Comparison of ENCODE assay signal across 1 cellular context in genomic region chr4:24988776-24989175, GRCh38.
TF ChIP-seq lines count a peak whose summit lies in the region.

No MANE protein-coding gene starts in this region.

TF ChIP-seq in GM12878, 131 proteins besides CTCF, POLR2A, EP300 and RAD21 (continued from another document):
- TF ChIP-seq SKIL (IDR thresholded peaks at IDR 0.05; ENCODE audit: low read depth, poor library complexity, severe bottlenecking) (no peak), E2F8 (IDR thresholded peaks at IDR 0.05; ENCODE audit: low read depth, partially characterized antibody) (no peak), ETV6 (conservative IDR thresholded peaks at IDR 0.05 in 1 of 2, IDR thresholded peaks at IDR 0.05 in 1 of 2; ENCODE audit: borderline replicate concordance in 1 of 2, low read depth in 1 of 2) (no peak), NFXL1 (IDR thresholded peaks at IDR 0.05; ENCODE audit: borderline replicate concordance) (no peak), EED (IDR thresholded peaks at IDR 0.05; ENCODE audit: low read depth) (no peak), IKZF1 (conservative IDR thresholded peaks at IDR 0.05) (no peak)
